ENCODE assay signal across 26 cellular contexts in genomic region chr20:21995461-21995860, GRCh38.
"Had no signal": no experiment of that assay in that cellular context is flagged by ENCODE, and none has a peak within 500 bp of the region (broad histone marks: within the 10 kb centered on the region; RNA-seq: fewer than 3 reads in every experiment).

No MANE protein-coding gene starts in this region.

- ATAC-seq: heart right ventricle; naive thymus-derived CD4-positive, alpha-beta T cell; natural killer cell treated with Interleukin-12 subunit alpha and Interleukin-12 subunit beta and Interleukin-15 and Interleukin-18, amount 100 ng/mL, for 72 hours; pancreas; right cardiac atrium; sciatic nerve; stimulated activated naive B cell treated with anti-CD40 and anti-IgM and Interleukin-4, amounts not matched to agents 10 μg/mL and 1 μg/mL and 100 μg/mL, for 72 hours; stimulated activated naive CD8-positive, alpha-beta T cell treated with anti-CD3 and anti-CD28 coated beads, Interleukin-15, Interleukin-2, amounts not matched to agents 100 U/mL and 50 U/mL, for 24 hours had no signal

- H3K27ac ChIP-seq: heart right ventricle, hepatocyte, left ventricle myocardium inferior, pancreas, prostate gland, spleen, stomach, thoracic aorta, tibial artery, upper lobe of right lung had no signal

- H3K4me3 ChIP-seq: heart right ventricle, hepatocyte, left ventricle myocardium inferior, lung, pancreas, prostate gland, spleen, stomach, thoracic aorta, tibial artery, upper lobe of right lung had no signal

- H3K36me3 ChIP-seq: heart right ventricle, left ventricle myocardium inferior, pancreas, prostate gland, spleen, stomach, thoracic aorta, tibial artery, upper lobe of right lung had no signal

- H3K27me3 ChIP-seq: hepatocyte, pancreas, spleen, stomach, tibial artery, upper lobe of right lung had no signal

- H3K9me3 ChIP-seq: heart right ventricle, left ventricle myocardium inferior, pancreas, prostate gland, stomach, thoracic aorta, tibial artery, upper lobe of right lung had no signal

- H3K4me1 ChIP-seq: heart right ventricle, left ventricle myocardium inferior, pancreas, prostate gland, spleen, stomach, tibial artery, upper lobe of right lung had no signal

- DNase-seq: heart right ventricle; islet precursor cell; left ventricle myocardium inferior; mesendoderm; naive thymus-derived CD4-positive, alpha-beta T cell; nucleus accumbens; pancreas; posterior cingulate gyrus; retina; right cardiac atrium; small intestine; spleen; stimulated activated CD4-positive, alpha-beta T cell treated with anti-CD3 and anti-CD28 coated beads, Interleukin-1b, Interleukin-23, amount 100 ng/mL, for 48 hours; stimulated activated CD4-positive, alpha-beta T cell treated with anti-CD3 and anti-CD28 coated beads, Interleukin-4, amount 100 ng/mL, for 1 hour; stimulated activated naive B cell treated with anti-CD40 and anti-IgM and Interleukin-4, amounts not matched to agents 10 μg/mL and 1 μg/mL and 100 μg/mL, for 72 hours; stimulated activated naive CD8-positive, alpha-beta T cell treated with anti-CD3 and anti-CD28 coated beads, Interleukin-15, Interleukin-2, amounts not matched to agents 100 U/mL and 50 U/mL, for 24 hours; stomach; tibial artery; trophoblast cell; upper lobe of right lung had no signal
